Comparison of ENCODE assay signal across 9 cellular contexts in the genomic region with DNA sequence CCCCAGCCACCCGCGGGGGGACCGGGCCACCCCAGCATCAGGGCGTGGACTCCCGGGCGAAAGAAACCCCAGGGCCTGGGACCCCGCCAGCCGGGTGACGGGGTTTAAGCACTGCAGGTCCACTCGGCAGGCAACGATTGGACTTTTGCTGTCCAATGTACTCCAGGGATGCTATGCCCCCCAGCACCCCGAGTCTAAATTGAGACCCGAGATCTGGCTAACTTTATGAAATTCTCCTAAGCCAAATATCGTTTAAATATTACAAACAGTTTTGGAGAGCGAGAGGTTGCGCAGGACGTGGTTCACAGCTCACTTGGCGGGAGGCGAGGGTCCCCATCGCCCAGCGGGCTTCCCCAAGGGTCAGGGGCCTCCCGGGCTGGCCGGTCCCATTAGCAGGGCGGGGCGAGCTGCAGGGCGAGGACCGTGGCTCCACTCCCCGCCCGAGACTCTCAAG. TPM values are rescaled to one million over a fixed set of nuclear protein-coding genes. Genes with fewer than 3 reads are reported as not detected.
DNase-seq lines count a peak whose midpoint lies in the region; ATAC-seq, FAIRE-seq and TF ChIP-seq lines count a peak whose summit lies in the region.
"Had no signal": no experiment of that assay in that cellular context is flagged by ENCODE, and none has a peak within 500 bp of the region (broad histone marks: within the 10 kb centered on the region; RNA-seq: fewer than 3 reads in every experiment).

No MANE protein-coding gene starts in this region.

- CTCF ChIA-PET in A673 (lab: Charles Lee) (no interaction called here), RWPE1 (lab: Yijun Ruan, JAX) (interaction anchor here (0.6 to 1.3 kb wide), 7 partner anchors 17 to 97 kb away, joined by 3 to 7 read pairs (median 3); no protein-coding TSS in a partner anchor)

- H2AFZ ChIP-seq in neural progenitor cell (replicated peaks) = peak overlapping the region; percentile 84

- no peaks in the 10 kb centered on the region for H3K27me3 Mint-ChIP-seq in neural progenitor cell (ENCODE audit: insufficient read depth, low read depth)

- H3K4me1 Mint-ChIP-seq in neural progenitor cell = peaks cover 18% of the 10 kb centered on the region

- peak overlapping the region; percentile 79 for H3K4me2 ChIP-seq in neural progenitor cell

- POLR2A ChIA-PET in A673 (lab: Charles Lee; ENCODE audit: low non-redundant PET) (no interaction called here), RWPE1 (lab: Yijun Ruan, JAX; ENCODE audit: low non-redundant PET) (no interaction called here)

- peak overlapping the region; percentile 100 for H3K4me3 ChIP-seq in A673 (ENCODE audit: low read depth, low read length, poor library complexity, severe bottlenecking)
- H3K4me3 ChIP-seq in epithelial cell of esophagus (ENCODE audit: low read length) = peak overlapping the region; percentile 74
- peak overlapping the region; percentile 91 for H3K4me3 ChIP-seq in neural progenitor cell

- BruUV-seq in A673 (replicated peaks; lab: Mats Ljungman, UMichigan) = no TSS peak

- intact Hi-C loops in A673 (cut with micrococcal nuclease; ENCODE audit: unreplicated experiment) = no loop called here

- TF ChIP-seq CTCF in A673 (conservative IDR thresholded peaks at IDR 0.05; ENCODE audit: low read depth, low read length) (no peak), RWPE1 (conservative IDR thresholded peaks at IDR 0.05; ENCODE audit: low read depth) (no peak), epithelial cell of esophagus (IDR thresholded peaks at IDR 0.05; ENCODE audit: insufficient read depth, low read depth, low read length, missing control alignments) (no peak), neural progenitor cell (IDR thresholded peaks at IDR 0.05) (no peak)

- H3K27ac Mint-ChIP-seq in neural progenitor cell = no peak overlapping the region

- H3K4me3 Mint-ChIP-seq in neural progenitor cell = peak overlapping the region; percentile 90

- no peaks in the 10 kb centered on the region for H3K9me3 ChIP-seq in A673 (ENCODE audit: low read depth, low read length, poor library complexity, severe bottlenecking)
- H3K9me3 ChIP-seq in neural progenitor cell (ENCODE audit: low read depth) = no peaks in the 10 kb centered on the region

- peak overlapping the region; percentile 94 for H3K27ac ChIP-seq in A673 (ENCODE audit: low read depth, low read length, poor library complexity, severe bottlenecking)
- peak overlapping the region; percentile 76 for H3K27ac ChIP-seq in RWPE1
- H3K27ac ChIP-seq in neural progenitor cell = no peak overlapping the region

- FAIRE-seq in HTR-8/SVneo (lab: Jason Lieb, UNC) = no peak

- peaks cover 22% of the 10 kb centered on the region for H3F3A ChIP-seq in neural progenitor cell (ENCODE audit: low read depth)

- peak; percentile 8 for ATAC-seq in GM21528 (IDR thresholded peaks at IDR 0.05; ENCODE audit: low FRiP score, unreplicated experiment)

- H3K4me1 ChIP-seq in A673 (ENCODE audit: insufficient read depth, low read length, poor library complexity, severe bottlenecking) (peaks cover 12% of the 10 kb centered on the region), neural progenitor cell (peaks cover 9% of the 10 kb centered on the region)

- H3K36me3 ChIP-seq in A673 (ENCODE audit: insufficient read depth, low read length, poor library complexity, severe bottlenecking) (peaks cover 34% of the 10 kb centered on the region), neural progenitor cell (no peaks in the 10 kb centered on the region)

- no peaks in the 10 kb centered on the region for H3K27me3 ChIP-seq in A673 (replicated peaks; ENCODE audit: insufficient read depth, low read depth, low read length, poor library complexity)
- H3K27me3 ChIP-seq in neural progenitor cell = peaks cover 12% of the 10 kb centered on the region

- H3K9me3 Mint-ChIP-seq in neural progenitor cell = no peaks in the 10 kb centered on the region

- H3K79me2 ChIP-seq in neural progenitor cell (ENCODE audit: low read depth) = peaks cover 20% of the 10 kb centered on the region

- H4K20me1 ChIP-seq in neural progenitor cell (ENCODE audit: low read depth) = peaks cover 36% of the 10 kb centered on the region

- H3K9ac ChIP-seq in neural progenitor cell = no peak overlapping the region

- no peak for DNase-seq in A673 (ENCODE audit: low spot score)
- DNase-seq in RWPE1 (ENCODE audit: low spot score) = peak; percentile 34
- DNase-seq in epithelial cell of esophagus (ENCODE audit: low read depth) = no peak
- no peak for DNase-seq in neural progenitor cell (ENCODE audit: low spot score)
- DNase-seq in HTR-8/SVneo (ENCODE audit: insufficient read length, low spot score) = no peak
- no peak for DNase-seq in globus pallidus (ENCODE audit: low spot score)
- DNase-seq in activated CD4-positive, alpha-beta T cell treated with anti-CD3 and anti-CD28 coated beads for 4 hours = no peak

- H3K36me3 Mint-ChIP-seq in neural progenitor cell = peaks cover 11% of the 10 kb centered on the region

RNA-seq across cellular contexts. Expression of a gene that starts 0.4 kb away (rescaled TPM):
- total RNA-seq in A673 (2021) (83.2 and 88.8 TPM in 2 replicates), neural progenitor cell (ENCODE audit: low replicate concordance) (23.4 and 43.4 TPM in 2 replicates)

RNA-seq across cellular contexts. Expression of a gene that starts 20.5 kb away (rescaled TPM):
- total RNA-seq in A673 (2021) (7.4 and 9.6 TPM in 2 replicates), neural progenitor cell (ENCODE audit: low replicate concordance) (23.0 and 48.7 TPM in 2 replicates)

RNA-seq across cellular contexts. Expression of a gene that starts 21.1 kb away (rescaled TPM):
- total RNA-seq in A673 (2021) (not detected in 2 replicates), neural progenitor cell (ENCODE audit: low replicate concordance) (not detected in 2 replicates)
- total RNA-seq: pulmonary artery endothelial cell had no signal

RNA-seq across cellular contexts. Expression of a gene that starts 45.8 kb away (rescaled TPM):
- total RNA-seq in A673 (2021) (not detected in 2 replicates), neural progenitor cell (ENCODE audit: low replicate concordance) (not detected in 2 replicates)
- total RNA-seq: pulmonary artery endothelial cell had no signal
